In genomic region chr17:9432121-9432866, GRCh38 we compare ENCODE assay signal across 11 cellular contexts.
DNase-seq lines count a peak whose midpoint lies in the region; ATAC-seq and TF ChIP-seq lines count a peak whose summit lies in the region.
"Had no signal": no experiment of that assay in that cellular context is flagged by ENCODE, and none has a peak within 500 bp of the region (broad histone marks: within the 10 kb centered on the region; RNA-seq: fewer than 3 reads in every experiment).

No MANE protein-coding gene starts in this region.

- H3K27ac Mint-ChIP-seq in activated T-helper 17 cell treated with anti-CD3 and anti-CD28 coated beads, Interleukin-2, amount 50 U/mL, for 72 hours, result peak overlapping the region; percentile 45
- H3K27ac Mint-ChIP-seq in nephron, result peak overlapping the region; percentile 66 to 71 (median 68)
- H3K27ac Mint-ChIP-seq: activated naive CD4-positive, alpha-beta T cell treated with anti-CD3 and anti-CD28 coated beads, Interleukin-2, amount 50 U/mL, for 24 hours had no signal

- no peaks in the 10 kb centered on the region for H3K79me2 ChIP-seq in mesendoderm (ENCODE audit: control insufficient read depth, insufficient read depth, low read length)

- H3K56ac ChIP-seq in mesendoderm (ENCODE audit: low read length), result no peak overlapping the region

- H3K4ac ChIP-seq in mesendoderm (ENCODE audit: low read depth, low read length), result no peak overlapping the region

- H3K27ac ChIP-seq in mesendoderm (ENCODE audit: low read depth, low read length), result no peak overlapping the region
- H3K27ac ChIP-seq: RWPE1 had no signal

- no peaks in the 10 kb centered on the region for H3K79me1 ChIP-seq in mesendoderm (ENCODE audit: low read length)

- WGBS in mesendoderm (ENCODE audit: extremely low coverage, insufficient coverage, low lambda C conversion rate), result no CpG with 5 or more reads among the region's 6 CpGs

- H3K18ac ChIP-seq in mesendoderm (ENCODE audit: low read length), result no peak overlapping the region

- H2BK5ac ChIP-seq in mesendoderm (ENCODE audit: low read length), result no peak overlapping the region

- peaks cover 8% of the 10 kb centered on the region for H3K36me3 Mint-ChIP-seq in activated T-helper 17 cell treated with anti-CD3 and anti-CD28 coated beads, Interleukin-2, amount 50 U/mL, for 72 hours (ENCODE audit: low read depth)
- peaks cover 5% of the 10 kb centered on the region for H3K36me3 Mint-ChIP-seq in nephron (ENCODE audit: low read depth)

- H3K4me2 ChIP-seq in mesendoderm (ENCODE audit: low read length), result no peak overlapping the region

- peak overlapping the region; percentile 58 for H3K4me3 Mint-ChIP-seq in activated T-helper 17 cell treated with anti-CD3 and anti-CD28 coated beads, Interleukin-2, amount 50 U/mL, for 72 hours
- H3K4me3 Mint-ChIP-seq in nephron, result no peak overlapping the region
- H3K4me3 Mint-ChIP-seq: activated naive CD4-positive, alpha-beta T cell treated with anti-CD3 and anti-CD28 coated beads, Interleukin-2, amount 50 U/mL, for 24 hours had no signal

- peaks cover 4% of the 10 kb centered on the region for H3K4me1 ChIP-seq in mesendoderm (ENCODE audit: control insufficient read depth, low read depth, low read length)

- H3K9ac ChIP-seq in mesendoderm (ENCODE audit: low read length), result no peak overlapping the region

- no peak overlapping the region for H4K8ac ChIP-seq in mesendoderm (ENCODE audit: low read depth, low read length)

- H3K23ac ChIP-seq in mesendoderm (ENCODE audit: low read length), result no peak overlapping the region

- H4K5ac ChIP-seq in mesendoderm (ENCODE audit: low read length), result no peak overlapping the region

- H3K27me3 ChIP-seq in mesendoderm (ENCODE audit: insufficient read depth, low read length, poor library complexity), result no peaks in the 10 kb centered on the region

- peaks cover 16% of the 10 kb centered on the region for H3K4me1 Mint-ChIP-seq in activated T-helper 17 cell treated with anti-CD3 and anti-CD28 coated beads, Interleukin-2, amount 50 U/mL, for 72 hours
- peaks cover 53% of the 10 kb centered on the region for H3K4me1 Mint-ChIP-seq in nephron

- no peaks in the 10 kb centered on the region for H3K36me3 ChIP-seq in mesendoderm (ENCODE audit: control insufficient read depth, insufficient read depth, low read length)

- no peak overlapping the region for H3K4me3 ChIP-seq in GM12865 (ENCODE audit: low read depth, low read length)
- H3K4me3 ChIP-seq in mesendoderm (ENCODE audit: low read length), result no peak overlapping the region

- H3K9me3 Mint-ChIP-seq in activated T-helper 17 cell treated with anti-CD3 and anti-CD28 coated beads, Interleukin-2, amount 50 U/mL, for 72 hours, result no peaks in the 10 kb centered on the region
- H3K9me3 Mint-ChIP-seq in nephron, result no peaks in the 10 kb centered on the region
- H3K9me3 Mint-ChIP-seq: activated naive CD4-positive, alpha-beta T cell treated with anti-CD3 and anti-CD28 coated beads, Interleukin-2, amount 50 U/mL, for 24 hours had no signal

- H2BK15ac ChIP-seq in mesendoderm (replicated peaks; ENCODE audit: low read depth), result no peak overlapping the region

- no peak overlapping the region for H2BK120ac ChIP-seq in mesendoderm (ENCODE audit: low read depth, low read length)

- H2AK5ac ChIP-seq in mesendoderm (ENCODE audit: low read length), result no peak overlapping the region

- TF ChIP-seq CTCF in GM12865 (IDR thresholded peaks at IDR 0.05; ENCODE audit: insufficient read depth, low read depth, low read length, missing control alignments), result no peak
- no peak for TF ChIP-seq CTCF in nephron (IDR thresholded peaks at IDR 0.05; ENCODE audit: unreplicated experiment in 3 of 3)

- no peaks in the 10 kb centered on the region for H3K27me3 Mint-ChIP-seq in activated T-helper 17 cell treated with anti-CD3 and anti-CD28 coated beads, Interleukin-2, amount 50 U/mL, for 72 hours
- no peaks in the 10 kb centered on the region for H3K27me3 Mint-ChIP-seq in nephron (ENCODE audit: low read depth)
- H3K27me3 Mint-ChIP-seq: activated naive CD4-positive, alpha-beta T cell treated with anti-CD3 and anti-CD28 coated beads, Interleukin-2, amount 50 U/mL, for 24 hours had no signal

- peak; percentile 80 for ATAC-seq in GM21737 (IDR thresholded peaks at IDR 0.05; ENCODE audit: unreplicated experiment)
- peak; percentile 40 for ATAC-seq in activated T-helper 17 cell treated with anti-CD3 and anti-CD28 coated beads, Interleukin-2, amount 50 U/mL, for 72 hours (replicated peaks)
- ATAC-seq in HG03095 (IDR thresholded peaks at IDR 0.05; ENCODE audit: unreplicated experiment), result no peak

- DNase-seq in GM12865 (ENCODE audit: low read depth), result peak; percentile 72
- no peak for DNase-seq in mesendoderm
- DNase-seq in NCI-H345 treated with DMSO at 0.1 percent for 48 hours (lab: John Stamatoyannopoulos, UW; ENCODE audit: unreplicated experiment), result no peak
- no peak for DNase-seq in 8988T
- DNase-seq: DND-41 had no signal
